29 cellular contexts compared by ENCODE assay signal in genomic region chr3:38511546-38511945, GRCh38.
"Had no signal": no experiment of that assay in that cellular context is flagged by ENCODE, and none has a peak within 500 bp of the region (broad histone marks: within the 10 kb centered on the region; RNA-seq: fewer than 3 reads in every experiment).

No MANE protein-coding gene starts in this region.

- H3K27ac ChIP-seq: neural progenitor cell, ovary, parathyroid adenoma, psoas muscle, right lobe of liver, sigmoid colon, suprapubic skin, testis, tibial artery, transverse colon, upper lobe of right lung, uterus had no signal

- H3K4me3 Mint-ChIP-seq: naive thymus-derived CD8-positive, alpha-beta T cell; natural killer cell treated with Interleukin-12 subunit alpha and Interleukin-12 subunit beta and Interleukin-15 and Interleukin-18, amount 100 ng/mL, for 72 hours; neural progenitor cell; stimulated activated effector memory CD8-positive, alpha-beta T cell treated with anti-CD3 and anti-CD28 coated beads, Interleukin-12 subunit alpha, Interleukin-12 subunit beta, amount 100 ng/mL, for 72 hours; stimulated activated naive CD8-positive, alpha-beta T cell treated with anti-CD3 and anti-CD28 coated beads, Interleukin-15, amount 100 ng/mL, for 72 hours; type B pancreatic cell had no signal

- H3K4me2 ChIP-seq: neural progenitor cell had no signal

- H3K4me1 Mint-ChIP-seq: naive thymus-derived CD8-positive, alpha-beta T cell; neural progenitor cell; stimulated activated naive CD8-positive, alpha-beta T cell treated with anti-CD3 and anti-CD28 coated beads, Interleukin-15, amount 100 ng/mL, for 72 hours had no signal

- H2AFZ ChIP-seq: neural progenitor cell, parathyroid adenoma had no signal

- H3K27ac Mint-ChIP-seq: naive thymus-derived CD8-positive, alpha-beta T cell; natural killer cell treated with Interleukin-12 subunit alpha and Interleukin-12 subunit beta and Interleukin-15 and Interleukin-18, amount 100 ng/mL, for 72 hours; neural progenitor cell; progenitor cell of endocrine pancreas; stimulated activated effector memory CD8-positive, alpha-beta T cell treated with anti-CD3 and anti-CD28 coated beads, Interleukin-12 subunit alpha, Interleukin-12 subunit beta, amount 100 ng/mL, for 72 hours; stimulated activated naive CD8-positive, alpha-beta T cell treated with anti-CD3 and anti-CD28 coated beads, Interleukin-15, amount 100 ng/mL, for 72 hours; type B pancreatic cell had no signal

- H3K27me3 ChIP-seq: neural progenitor cell, ovary, right lobe of liver, sigmoid colon, suprapubic skin, testis, tibial artery, transverse colon, upper lobe of right lung, uterus had no signal

- H3K27me3 Mint-ChIP-seq: naive thymus-derived CD8-positive, alpha-beta T cell; natural killer cell treated with Interleukin-12 subunit alpha and Interleukin-12 subunit beta and Interleukin-15 and Interleukin-18, amount 100 ng/mL, for 72 hours; progenitor cell of endocrine pancreas; stimulated activated naive CD8-positive, alpha-beta T cell treated with anti-CD3 and anti-CD28 coated beads, Interleukin-15, amount 100 ng/mL, for 72 hours; type B pancreatic cell had no signal

- H3K9ac ChIP-seq: neural progenitor cell, parathyroid adenoma had no signal

- ATAC-seq: naive thymus-derived CD8-positive, alpha-beta T cell; natural killer cell treated with Interleukin-12 subunit alpha and Interleukin-12 subunit beta and Interleukin-15 and Interleukin-18, amount 100 ng/mL, for 72 hours; psoas muscle; right cardiac atrium; right lobe of liver; stimulated activated effector memory CD8-positive, alpha-beta T cell treated with anti-CD3 and anti-CD28 coated beads, Interleukin-12 subunit alpha, Interleukin-12 subunit beta, amount 100 ng/mL, for 72 hours; stimulated activated naive CD8-positive, alpha-beta T cell treated with anti-CD3 and anti-CD28 coated beads, Interleukin-15, amount 100 ng/mL, for 72 hours; stimulated activated naive CD8-positive, alpha-beta T cell treated with anti-CD3 and anti-CD28 coated beads, Interleukin-15, Interleukin-2, amounts not matched to agents 100 U/mL and 50 U/mL, for 24 hours; upper lobe of right lung had no signal

- H3K4me3 ChIP-seq: neural progenitor cell, ovary, psoas muscle, right lobe of liver, sigmoid colon, suprapubic skin, testis, tibial artery, transverse colon, upper lobe of right lung, uterus had no signal

- H3K9me3 ChIP-seq: ovary, psoas muscle, right lobe of liver, sigmoid colon, suprapubic skin, testis, tibial artery, transverse colon, upper lobe of right lung, uterus had no signal

- DNase-seq: naive thymus-derived CD8-positive, alpha-beta T cell; occipital lobe; ovary; posterior cingulate gyrus; psoas muscle; right cardiac atrium; right lobe of liver; sigmoid colon; small intestine; stimulated activated CD4-positive, alpha-beta T cell treated with anti-CD3 and anti-CD28 coated beads, Interleukin-15, amount 100 ng/mL, for 24 hours; stimulated activated CD4-positive, alpha-beta T cell treated with anti-CD3 and anti-CD28 coated beads, Interleukin-2, amount 100 ng/mL, for 24 hours; stimulated activated CD4-positive, alpha-beta T cell treated with anti-CD3 and anti-CD28 coated beads, Interleukin-2, amount 100 ng/mL, for 48 hours; stimulated activated CD4-positive, alpha-beta T cell treated with anti-CD3 and anti-CD28 coated beads, Interleukin-4, amount 100 ng/mL, for 24 hours; stimulated activated naive CD4-positive, alpha-beta T cell; stimulated activated naive CD8-positive, alpha-beta T cell treated with anti-CD3 and anti-CD28 coated beads, Interleukin-15, amount 100 ng/mL, for 72 hours; stimulated activated naive CD8-positive, alpha-beta T cell treated with anti-CD3 and anti-CD28 coated beads, Interleukin-15, Interleukin-2, amounts not matched to agents 100 U/mL and 50 U/mL, for 24 hours; substantia nigra; testis; tibial artery; transverse colon; upper lobe of right lung; uterus had no signal

- FAIRE-seq: small intestine had no signal

- H3K79me2 ChIP-seq: parathyroid adenoma had no signal

- H3K36me3 ChIP-seq: ovary, uterus had no signal

- H3K9me3 Mint-ChIP-seq: naive thymus-derived CD8-positive, alpha-beta T cell; natural killer cell treated with Interleukin-12 subunit alpha and Interleukin-12 subunit beta and Interleukin-15 and Interleukin-18, amount 100 ng/mL, for 72 hours; neural progenitor cell; stimulated activated effector memory CD8-positive, alpha-beta T cell treated with anti-CD3 and anti-CD28 coated beads, Interleukin-12 subunit alpha, Interleukin-12 subunit beta, amount 100 ng/mL, for 72 hours; stimulated activated naive CD8-positive, alpha-beta T cell treated with anti-CD3 and anti-CD28 coated beads, Interleukin-15, amount 100 ng/mL, for 72 hours; type B pancreatic cell had no signal

- H3K4me1 ChIP-seq: neural progenitor cell, parathyroid adenoma, psoas muscle, right lobe of liver, sigmoid colon, suprapubic skin, testis, tibial artery, transverse colon, upper lobe of right lung, uterus had no signal
